In genomic region chr17:37422971-37423625, GRCh38 we compare ENCODE assay signal across 1 cellular context.
TF ChIP-seq lines count a peak whose summit lies in the region.

No MANE protein-coding gene starts in this region.

TF ChIP-seq in HEK293, 187 proteins besides CTCF, POLR2A, EP300 and RAD21 (continued from another document):
- TF ChIP-seq ZNF26 (tag by site-specific recombination; IDR thresholded peaks at IDR 0.05) (no peak), INSM2 (tag by site-specific recombination; IDR thresholded peaks at IDR 0.05) (no peak), KLF1 (tag by site-specific recombination; IDR thresholded peaks at IDR 0.05) (no peak)
TF ChIP-seq in HEK293: peak in this region for 4.
